ENCODE assay signal across 8 cellular contexts in the genomic region with DNA sequence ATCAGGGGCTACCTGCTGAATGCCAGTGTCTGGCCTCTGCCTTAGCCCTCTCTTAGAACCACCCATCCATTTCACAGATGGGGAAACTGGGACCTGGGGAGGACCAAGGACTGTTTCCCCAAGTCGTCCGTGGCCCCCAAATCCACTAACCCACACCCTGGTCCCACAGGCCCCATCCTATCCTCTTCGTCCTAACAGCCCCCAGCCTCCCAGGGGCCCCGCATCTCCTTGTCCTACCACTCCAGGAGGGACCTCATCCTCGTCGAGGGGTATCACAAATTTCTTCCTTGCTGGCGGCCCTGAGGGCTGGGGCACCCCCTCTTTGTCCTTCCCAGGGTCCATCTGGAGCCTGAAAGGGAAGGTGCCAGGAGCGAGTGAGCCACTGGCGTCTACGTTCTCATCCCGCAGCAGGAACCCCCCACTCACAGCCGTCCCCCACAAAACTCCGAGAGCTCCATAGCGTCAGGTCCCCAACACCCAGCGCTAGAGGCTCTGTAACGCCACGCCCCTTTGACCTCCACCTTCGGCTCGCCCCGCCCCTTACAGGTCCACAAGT. TPM values are rescaled to one million over a fixed set of nuclear protein-coding genes. Genes with fewer than 3 reads are reported as not detected.
DNase-seq lines count a peak whose midpoint lies in the region; ATAC-seq lines count a peak whose summit lies in the region.

No MANE protein-coding gene starts in this region.

- H3K27ac Mint-ChIP-seq in activated T-cell treated with anti-CD3 and anti-CD28 coated beads, Interleukin-2, amount 50 U/mL, for 72 hours: peak overlapping the region; percentile 93

- H3K4me1 ChIP-seq in HUES48 (ENCODE audit: control insufficient read depth, insufficient read depth, low read length): peaks cover 12% of the 10 kb centered on the region

- H3K9me3 Mint-ChIP-seq in activated T-cell treated with anti-CD3 and anti-CD28 coated beads, Interleukin-2, amount 50 U/mL, for 72 hours: no peaks in the 10 kb centered on the region

- peak overlapping the region; percentile 21; the same call in 1 of the 2 replicates for H3K9ac ChIP-seq in HUES48 (ENCODE audit: low read depth, low read length)

- no peaks in the 10 kb centered on the region for H3K9me3 ChIP-seq in HUES48 (ENCODE audit: control insufficient read depth, insufficient read depth, low read length)

- H3K36me3 Mint-ChIP-seq in activated T-cell treated with anti-CD3 and anti-CD28 coated beads, Interleukin-2, amount 50 U/mL, for 72 hours (ENCODE audit: insufficient read depth in 2 of 2): peaks cover 0 to 8% of the 10 kb centered on the region in 2 donors

- H3K4me3 Mint-ChIP-seq in activated T-cell treated with anti-CD3 and anti-CD28 coated beads, Interleukin-2, amount 50 U/mL, for 72 hours: peak overlapping the region; percentile 97 to 99

- no peak for ATAC-seq in activated T-cell treated with anti-CD3 and anti-CD28 coated beads, Interleukin-2, amount 50 U/mL, for 72 hours (replicated peaks in 1 of 2)
- ATAC-seq in HG03108 (IDR thresholded peaks at IDR 0.05; ENCODE audit: unreplicated experiment): no peak
- no peak for ATAC-seq in GM18867 (IDR thresholded peaks at IDR 0.05; ENCODE audit: unreplicated experiment)

- peaks cover 22% of the 10 kb centered on the region for H3K36me3 ChIP-seq in HUES48 (ENCODE audit: control insufficient read depth, insufficient read depth, low read length)

- peaks cover 66% of the 10 kb centered on the region for H3K4me1 Mint-ChIP-seq in activated T-cell treated with anti-CD3 and anti-CD28 coated beads, Interleukin-2, amount 50 U/mL, for 72 hours (ENCODE audit: low read depth)

- peak overlapping the region; percentile 81 for H3K4me3 ChIP-seq in HUES48 (ENCODE audit: low read depth, low read length)
- H3K4me3 ChIP-seq in iPS-11a (ENCODE audit: low read depth, low read length): peak overlapping the region; percentile 65

- peaks cover under 1% of the 10 kb centered on the region for H3K27me3 Mint-ChIP-seq in activated T-cell treated with anti-CD3 and anti-CD28 coated beads, Interleukin-2, amount 50 U/mL, for 72 hours (ENCODE audit: low read depth)

- no peak for DNase-seq in activated T-cell treated with anti-CD3 and anti-CD28 coated beads, Interleukin-2, amount 50 U/mL, for 72 hours
- DNase-seq in stimulated activated CD4-positive, alpha-beta T cell treated with anti-CD3 and anti-CD28 coated beads, TNF-alpha, amount 100 ng/mL, for 4 hours (ENCODE audit: low read depth in 3 of 3): peak in 2 of 3 experiments; percentile 70 to 72
- DNase-seq in DMS53 treated with DMSO at 0.1 percent for 48 hours (lab: John Stamatoyannopoulos, UW; ENCODE audit: unreplicated experiment) (no peak), midbrain (lab: John Stamatoyannopoulos, UW) (no peak)

- no peaks in the 10 kb centered on the region for H3K27me3 ChIP-seq in HUES48 (ENCODE audit: control insufficient read depth, insufficient read depth, low read length)

- peak overlapping the region; percentile 100 for H3K27ac ChIP-seq in HUES48 (ENCODE audit: low read depth, low read length)

RNA-seq across cellular contexts. Expression of a gene that starts 0.6 kb away (rescaled TPM):
- 10 to 100 TPM; 71.0 to 73.9 TPM for total RNA-seq in activated T-cell treated with anti-CD3 and anti-CD28 coated beads, Interleukin-2, amount 50 U/mL, for 72 hours

RNA-seq across cellular contexts. Expression of a gene that starts 16.7 kb away (rescaled TPM):
- total RNA-seq in activated T-cell treated with anti-CD3 and anti-CD28 coated beads, Interleukin-2, amount 50 U/mL, for 72 hours: 1 to 10 TPM; 3.4 to 4.9 TPM

RNA-seq across cellular contexts. Expression of a gene that starts 18.2 kb away (rescaled TPM):
- total RNA-seq in activated T-cell treated with anti-CD3 and anti-CD28 coated beads, Interleukin-2, amount 50 U/mL, for 72 hours: 10 to 100 TPM; 22.7 to 32.0 TPM

RNA-seq across cellular contexts. Expression of a gene that starts 44.7 kb away (rescaled TPM):
- total RNA-seq in activated T-cell treated with anti-CD3 and anti-CD28 coated beads, Interleukin-2, amount 50 U/mL, for 72 hours: 10 to 100 TPM; 20.3 to 24.6 TPM

RNA-seq across cellular contexts. Expression of a gene that starts 52.7 kb away (rescaled TPM):
- total RNA-seq in activated T-cell treated with anti-CD3 and anti-CD28 coated beads, Interleukin-2, amount 50 U/mL, for 72 hours: 10 to 100 TPM; 20.4 to 23.2 TPM

Comparison
In these comparisons a context has a peak if more than half of its experiments do, and no peak if none do; other contexts are left out.
1. DNase-seq: peak in stimulated activated CD4-positive, alpha-beta T cell treated with anti-CD3 and anti-CD28 coated beads, TNF-alpha, amount 100 ng/mL, for 4 hours (2 of 3); none in activated T-cell treated with anti-CD3 and anti-CD28 coated beads, Interleukin-2, amount 50 U/mL, for 72 hours (0 of 2), DMS53 treated with DMSO at 0.1 percent for 48 hours (single experiment) and midbrain (single experiment).